In the genomic region with DNA sequence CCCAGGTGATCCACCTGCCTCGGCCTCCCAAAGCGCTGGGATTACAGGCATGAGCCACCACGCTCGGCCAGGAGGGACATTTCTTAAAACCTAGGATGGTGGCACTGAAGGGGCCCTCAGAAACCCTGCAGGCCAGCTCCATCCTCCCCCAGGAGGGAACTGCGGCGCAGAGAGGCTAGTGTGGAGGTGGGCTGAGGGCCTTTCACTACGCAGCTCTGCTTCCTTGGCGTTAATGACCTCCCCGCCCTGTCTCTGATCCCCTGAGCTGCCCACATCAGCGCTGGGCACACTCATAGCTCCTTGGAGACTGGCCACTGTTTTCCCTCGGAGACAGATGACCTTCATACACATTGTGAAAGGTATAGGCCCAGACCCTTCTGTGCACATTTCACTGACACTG, we compare ENCODE assay signal across 14 cellular contexts. TPM values are rescaled to one million over a fixed set of nuclear protein-coding genes. Genes with fewer than 3 reads are reported as not detected.
DNase-seq lines count a peak whose midpoint lies in the region; ATAC-seq and TF ChIP-seq lines count a peak whose summit lies in the region.
"Had no signal": no experiment of that assay in that cellular context is flagged by ENCODE, and none has a peak within 500 bp of the region (broad histone marks: within the 10 kb centered on the region; RNA-seq: fewer than 3 reads in every experiment).

No MANE protein-coding gene starts in this region.

- no peak overlapping the region for H2AFZ ChIP-seq in hepatocyte
- H2AFZ ChIP-seq in osteoblast (ENCODE audit: low read length), result no peak overlapping the region

- no peaks in the 10 kb centered on the region for H3K36me3 Mint-ChIP-seq in stimulated activated effector memory CD8-positive, alpha-beta T cell treated with anti-CD3 and anti-CD28 coated beads, Interleukin-12 subunit alpha, Interleukin-12 subunit beta, amount 100 ng/mL, for 72 hours
- H3K36me3 Mint-ChIP-seq in activated naive CD8-positive, alpha-beta T cell treated with anti-CD3 and anti-CD28 coated beads for 36 hours, result no peaks in the 10 kb centered on the region
- H3K36me3 Mint-ChIP-seq: CD4-positive, alpha-beta memory T cell had no signal

- no peak for ATAC-seq in stimulated activated effector memory CD8-positive, alpha-beta T cell treated with anti-CD3 and anti-CD28 coated beads, Interleukin-12 subunit alpha, Interleukin-12 subunit beta, amount 100 ng/mL, for 72 hours
- no peak for ATAC-seq in GM19467 (IDR thresholded peaks at IDR 0.05; ENCODE audit: unreplicated experiment)
- ATAC-seq: HCT116 had no signal

- no peaks in the 10 kb centered on the region for H3K27me3 ChIP-seq in hepatocyte
- no peaks in the 10 kb centered on the region for H3K27me3 ChIP-seq in osteoblast (ENCODE audit: insufficient read depth, low read length)
- H3K27me3 ChIP-seq: BE2C had no signal

- TF ChIP-seq CTCF in hepatocyte (IDR thresholded peaks at IDR 0.05; ENCODE audit: poor library complexity) (no peak), osteoblast (IDR thresholded peaks at IDR 0.05; ENCODE audit: extremely low read depth, low read depth, low read length) (no peak)

- no peaks in the 10 kb centered on the region for H3K9me2 ChIP-seq in hepatocyte (replicated peaks; ENCODE audit: insufficient read depth)

- DNase-seq in hepatocyte (ENCODE audit: low spot score) (no peak), osteoblast (ENCODE audit: insufficient read length, low spot score, missing footprints) (peak; percentile 18), caudate nucleus (lab: John Stamatoyannopoulos, UW) (no peak), DMS114 treated with DMSO at 0.1 percent for 48 hours (lab: John Stamatoyannopoulos, UW; ENCODE audit: unreplicated experiment) (no peak)
- no peak for DNase-seq in stimulated activated effector memory CD8-positive, alpha-beta T cell treated with anti-CD3 and anti-CD28 coated beads, Interleukin-12 subunit alpha, Interleukin-12 subunit beta, amount 100 ng/mL, for 72 hours (ENCODE audit: low spot score in 2 of 2)
- no peak for DNase-seq in activated naive CD8-positive, alpha-beta T cell treated with anti-CD3 and anti-CD28 coated beads for 36 hours
- DNase-seq: BE2C; CD4-positive, alpha-beta memory T cell; DND-41; GDM1 had no signal

- no peaks in the 10 kb centered on the region for H3K9me3 Mint-ChIP-seq in stimulated activated effector memory CD8-positive, alpha-beta T cell treated with anti-CD3 and anti-CD28 coated beads, Interleukin-12 subunit alpha, Interleukin-12 subunit beta, amount 100 ng/mL, for 72 hours
- H3K9me3 Mint-ChIP-seq in activated naive CD8-positive, alpha-beta T cell treated with anti-CD3 and anti-CD28 coated beads for 36 hours, result no peaks in the 10 kb centered on the region
- H3K9me3 Mint-ChIP-seq: CD4-positive, alpha-beta memory T cell had no signal

- no peaks in the 10 kb centered on the region for H3K9me3 ChIP-seq in hepatocyte (ENCODE audit: low read depth)
- no peaks in the 10 kb centered on the region for H3K9me3 ChIP-seq in osteoblast (ENCODE audit: low read depth, low read length)
- H3K9me3 ChIP-seq: A549, BE2C had no signal

- no peak overlapping the region for H3K4me3 Mint-ChIP-seq in stimulated activated effector memory CD8-positive, alpha-beta T cell treated with anti-CD3 and anti-CD28 coated beads, Interleukin-12 subunit alpha, Interleukin-12 subunit beta, amount 100 ng/mL, for 72 hours
- no peak overlapping the region for H3K4me3 Mint-ChIP-seq in activated naive CD8-positive, alpha-beta T cell treated with anti-CD3 and anti-CD28 coated beads for 36 hours
- H3K4me3 Mint-ChIP-seq: CD4-positive, alpha-beta memory T cell had no signal

- H3K36me3 ChIP-seq in hepatocyte (replicated peaks; ENCODE audit: insufficient read depth, low read depth), result no peaks in the 10 kb centered on the region
- H3K36me3 ChIP-seq in osteoblast (ENCODE audit: insufficient read depth, low read length), result no peaks in the 10 kb centered on the region
- H3K36me3 ChIP-seq: BE2C had no signal

- peak overlapping the region; percentile 89 for H3K27ac ChIP-seq in hepatocyte
- H3K27ac ChIP-seq in osteoblast (ENCODE audit: low read depth, low read length), result no peak overlapping the region
- no peak overlapping the region for H3K27ac ChIP-seq in caudate nucleus (ENCODE audit: low read depth, low read length)
- H3K27ac ChIP-seq: A549, C4-2B had no signal

- H3K4me2 ChIP-seq in hepatocyte, result no peak overlapping the region
- no peak overlapping the region for H3K4me2 ChIP-seq in osteoblast (ENCODE audit: insufficient read depth, low read length)
- H3K4me2 ChIP-seq: A549 had no signal

- peak overlapping the region; percentile 48 for H3K27ac Mint-ChIP-seq in stimulated activated effector memory CD8-positive, alpha-beta T cell treated with anti-CD3 and anti-CD28 coated beads, Interleukin-12 subunit alpha, Interleukin-12 subunit beta, amount 100 ng/mL, for 72 hours
- H3K27ac Mint-ChIP-seq in activated naive CD8-positive, alpha-beta T cell treated with anti-CD3 and anti-CD28 coated beads for 36 hours, result no peak overlapping the region
- H3K27ac Mint-ChIP-seq: CD4-positive, alpha-beta memory T cell had no signal

- H4K20me1 ChIP-seq in hepatocyte (ENCODE audit: insufficient read depth, poor library complexity, severe bottlenecking), result no peaks in the 10 kb centered on the region
- no peaks in the 10 kb centered on the region for H4K20me1 ChIP-seq in osteoblast (ENCODE audit: insufficient read depth, low read length)

- no peaks in the 10 kb centered on the region for H3K79me2 ChIP-seq in hepatocyte
- H3K79me2 ChIP-seq in osteoblast (ENCODE audit: insufficient read depth, low read length), result no peaks in the 10 kb centered on the region

- peaks cover 13% of the 10 kb centered on the region for H3K4me1 Mint-ChIP-seq in stimulated activated effector memory CD8-positive, alpha-beta T cell treated with anti-CD3 and anti-CD28 coated beads, Interleukin-12 subunit alpha, Interleukin-12 subunit beta, amount 100 ng/mL, for 72 hours
- no peaks in the 10 kb centered on the region for H3K4me1 Mint-ChIP-seq in activated naive CD8-positive, alpha-beta T cell treated with anti-CD3 and anti-CD28 coated beads for 36 hours

- H3K4me1 ChIP-seq in hepatocyte (ENCODE audit: insufficient read depth) (peaks cover 45% of the 10 kb centered on the region), osteoblast (ENCODE audit: insufficient read depth, low read length) (peaks cover 33% of the 10 kb centered on the region)
- H3K4me1 ChIP-seq: A549 had no signal

- no peaks in the 10 kb centered on the region for H3K27me3 Mint-ChIP-seq in activated naive CD8-positive, alpha-beta T cell treated with anti-CD3 and anti-CD28 coated beads for 36 hours

- 94% methylated on average over 11 of the region's 11 CpGs for WGBS in hepatocyte (ENCODE audit: low lambda C conversion rate, missing lambda C conversion rate)

- no peak overlapping the region for H3K4me3 ChIP-seq in hepatocyte
- no peak overlapping the region for H3K4me3 ChIP-seq in osteoblast (ENCODE audit: insufficient read depth, low read length)
- H3K4me3 ChIP-seq: A549 had no signal

RNA-seq across cellular contexts. Expression of gene MAGEF1, which starts 46.2 kb away (rescaled TPM):
- total RNA-seq in hepatocyte (57.6 and 66.5 TPM in 2 replicates), osteoblast (18.8 and 22.1 TPM in 2 replicates)
- polyA plus RNA-seq in hepatocyte, result 74.4 and 74.9 TPM in 2 replicates
- total RNA-seq in activated naive CD8-positive, alpha-beta T cell treated with anti-CD3 and anti-CD28 coated beads for 36 hours, result 10 to 100 TPM; 22.5 to 26.9 TPM

RNA-seq across cellular contexts. Expression of gene VPS8, which starts 53.9 kb away (rescaled TPM):
- total RNA-seq in hepatocyte (61.9 and 62.4 TPM in 2 replicates), osteoblast (95.2 and 96.7 TPM in 2 replicates)
- 20.5 and 24.9 TPM in 2 replicates for polyA plus RNA-seq in hepatocyte
- total RNA-seq in activated naive CD8-positive, alpha-beta T cell treated with anti-CD3 and anti-CD28 coated beads for 36 hours, result 10 to 100 TPM; 20.0 to 22.9 TPM
